ENCODE assay signal across 25 cellular contexts in genomic region chr17:46737331-46737730, GRCh38.
"Had no signal": no experiment of that assay in that cellular context is flagged by ENCODE, and none has a peak within 500 bp of the region (broad histone marks: within the 10 kb centered on the region; RNA-seq: fewer than 3 reads in every experiment).

No MANE protein-coding gene starts in this region.

- H3K79me2 ChIP-seq: parathyroid adenoma had no signal

- H3K9ac ChIP-seq: neural progenitor cell, parathyroid adenoma had no signal

- H3K4me1 ChIP-seq: breast epithelium, parathyroid adenoma, tibial nerve had no signal

- H3K9me3 Mint-ChIP-seq: activated naive CD4-positive, alpha-beta T cell treated with anti-CD3 and anti-CD28 coated beads, Interleukin-2, amount 50 U/mL, for 72 hours; activated T-cell treated with anti-CD3 and anti-CD28 coated beads, Interleukin-2, amount 50 U/mL, for 72 hours; central memory CD8-positive, alpha-beta T cell; dendritic cell treated with granulocyte-macrophage colony-stimulating factor and Interleukin-4, amounts not matched to agents 40 ng/mL and 50 ng/mL, for 4 days; endodermal cell; natural killer cell; neural progenitor cell; T-helper 2 cell treated with Interferon-gamma antibody and Interleukin-4, amounts not matched to agents 5 μg/mL and 100 μg/mL, for 36 hours had no signal

- H3K4me3 ChIP-seq: breast epithelium, heart right ventricle, neural progenitor cell, right atrium auricular region, tibial nerve had no signal

- H3K27me3 ChIP-seq: breast epithelium, heart right ventricle, neural progenitor cell, right atrium auricular region, tibial nerve had no signal

- ATAC-seq: activated naive CD4-positive, alpha-beta T cell treated with anti-CD3 and anti-CD28 coated beads, Interleukin-2, amount 50 U/mL, for 72 hours; activated T-cell treated with anti-CD3 and anti-CD28 coated beads, Interleukin-2, amount 50 U/mL, for 72 hours; esophagus mucosa; heart right ventricle; natural killer cell had no signal

- H3K9me3 ChIP-seq: breast epithelium, heart right ventricle, right atrium auricular region, tibial nerve had no signal

- H3K4me2 ChIP-seq: neural progenitor cell had no signal

- DNase-seq: activated CD4-positive, alpha-beta T cell treated with anti-CD3 and anti-CD28 coated beads for 4 hours; activated CD4-positive, alpha-beta T cell treated with anti-CD3 and anti-CD28 coated beads, Interleukin-2, amount 50 U/mL, for 4 hours; activated CD4-positive, CD25-positive, alpha-beta regulatory T cell; activated naive CD4-positive, alpha-beta T cell; activated T-cell treated with anti-CD3 and anti-CD28 coated beads for 4 hours; activated T-cell treated with anti-CD3 and anti-CD28 coated beads, Interleukin-2, amount 50 U/mL, for 72 hours; endodermal cell; foreskin fibroblast; heart right ventricle; midbrain; natural killer cell; occipital lobe; stimulated activated CD4-positive, alpha-beta T cell treated with anti-CD3 and anti-CD28 coated beads, Interleukin-15, amount 100 ng/mL, for 24 hours; stimulated activated CD4-positive, alpha-beta T cell treated with anti-CD3 and anti-CD28 coated beads, Interleukin-2, amount 100 ng/mL, for 24 hours; stimulated activated naive CD4-positive, alpha-beta T cell treated with Interleukin-2 at 50 U/mL for 16 hours had no signal

- H3K27ac ChIP-seq: breast epithelium, heart right ventricle, neural progenitor cell, parathyroid adenoma, right atrium auricular region, tibial nerve had no signal

- H3K27me3 Mint-ChIP-seq: central memory CD8-positive, alpha-beta T cell; dendritic cell treated with granulocyte-macrophage colony-stimulating factor and Interleukin-4, amounts not matched to agents 40 ng/mL and 50 ng/mL, for 4 days had no signal

- H2AFZ ChIP-seq: neural progenitor cell, parathyroid adenoma had no signal

- H3K27ac Mint-ChIP-seq: activated naive CD4-positive, alpha-beta T cell treated with anti-CD3 and anti-CD28 coated beads, Interleukin-2, amount 50 U/mL, for 72 hours; activated T-cell treated with anti-CD3 and anti-CD28 coated beads, Interleukin-2, amount 50 U/mL, for 72 hours; dendritic cell treated with granulocyte-macrophage colony-stimulating factor and Interleukin-4, amounts not matched to agents 40 ng/mL and 50 ng/mL, for 4 days; endodermal cell; natural killer cell; T-helper 2 cell treated with Interferon-gamma antibody and Interleukin-4, amounts not matched to agents 5 μg/mL and 100 μg/mL, for 36 hours had no signal

- H3K36me3 ChIP-seq: breast epithelium, neural progenitor cell, right atrium auricular region had no signal

- H3K4me3 Mint-ChIP-seq: activated T-cell treated with anti-CD3 and anti-CD28 coated beads, Interleukin-2, amount 50 U/mL, for 72 hours; central memory CD8-positive, alpha-beta T cell; dendritic cell treated with granulocyte-macrophage colony-stimulating factor and Interleukin-4, amounts not matched to agents 40 ng/mL and 50 ng/mL, for 4 days; endodermal cell; natural killer cell; neural progenitor cell; T-helper 2 cell treated with Interferon-gamma antibody and Interleukin-4, amounts not matched to agents 5 μg/mL and 100 μg/mL, for 36 hours had no signal

- H3K4me1 Mint-ChIP-seq: central memory CD8-positive, alpha-beta T cell; natural killer cell had no signal

- H3K36me3 Mint-ChIP-seq: activated naive CD4-positive, alpha-beta T cell treated with anti-CD3 and anti-CD28 coated beads, Interleukin-2, amount 50 U/mL, for 72 hours; natural killer cell had no signal
